ENCODE assay signal across 9 cellular contexts in genomic region chr5:77066823-77067442, GRCh38. TPM values are rescaled to one million over a fixed set of nuclear protein-coding genes. Genes with fewer than 3 reads are reported as not detected.
DNase-seq lines count a peak whose midpoint lies in the region; ATAC-seq and TF ChIP-seq lines count a peak whose summit lies in the region.
"Had no signal": no experiment of that assay in that cellular context is flagged by ENCODE, and none has a peak within 500 bp of the region (broad histone marks: within the 10 kb centered on the region; RNA-seq: fewer than 3 reads in every experiment).

No MANE protein-coding gene starts in this region.

- ATAC-seq in GM18511 (IDR thresholded peaks at IDR 0.05; ENCODE audit: unreplicated experiment) (peak; percentile 83), HG02852 (IDR thresholded peaks at IDR 0.05; ENCODE audit: unreplicated experiment) (peak; percentile 51), RWPE2 (ENCODE audit: low read depth) (peak; percentile 85), left lung (peak; percentile 65), GM21526 (IDR thresholded peaks at IDR 0.05; ENCODE audit: low FRiP score, unreplicated experiment) (no peak)

- CTCF ChIA-PET in A673 (lab: Charles Lee): no interaction called here

- H3K27ac ChIP-seq in RWPE2 (ENCODE audit: poor library complexity, severe bottlenecking) (no peak overlapping the region), left lung (peak overlapping the region in 1 of 2 donors; percentile 77), A673 (ENCODE audit: low read depth, low read length, poor library complexity, severe bottlenecking) (no peak overlapping the region)
- H3K27ac ChIP-seq: Peyer's patch had no signal

- POLR2A ChIA-PET in A673 (lab: Charles Lee; ENCODE audit: low non-redundant PET): no interaction called here

- H3K27me3 ChIP-seq in RWPE2 (ENCODE audit: insufficient read depth, poor library complexity, severe bottlenecking) (no peaks in the 10 kb centered on the region), left lung (no peaks in the 10 kb centered on the region), A673 (replicated peaks; ENCODE audit: insufficient read depth, low read depth, low read length, poor library complexity) (no peaks in the 10 kb centered on the region)
- H3K27me3 ChIP-seq: Peyer's patch had no signal

- H3K9me3 ChIP-seq in RWPE2 (ENCODE audit: severe bottlenecking): no peaks in the 10 kb centered on the region
- no peaks in the 10 kb centered on the region for H3K9me3 ChIP-seq in left lung
- no peaks in the 10 kb centered on the region for H3K9me3 ChIP-seq in A673 (ENCODE audit: low read depth, low read length, poor library complexity, severe bottlenecking)
- H3K9me3 ChIP-seq: Peyer's patch had no signal

- peaks cover 59% of the 10 kb centered on the region for H3K36me3 ChIP-seq in RWPE2 (ENCODE audit: low read depth)
- peaks cover 0 to 24% of the 10 kb centered on the region in 2 donors for H3K36me3 ChIP-seq in left lung
- peaks cover 18% of the 10 kb centered on the region for H3K36me3 ChIP-seq in A673 (ENCODE audit: insufficient read depth, low read length, poor library complexity, severe bottlenecking)

- TF ChIP-seq CTCF in RWPE2 (IDR thresholded peaks at IDR 0.05; ENCODE audit: poor library complexity, severe bottlenecking) (no peak), left lung (IDR thresholded peaks at IDR 0.05) (no peak), A673 (conservative IDR thresholded peaks at IDR 0.05; ENCODE audit: low read depth, low read length) (no peak)

- intact Hi-C loops in left lung (cut with DNase I) (no loop called here), A673 (cut with micrococcal nuclease; ENCODE audit: unreplicated experiment) (no loop called here)

- H3K4me3 ChIP-seq in RWPE2 (ENCODE audit: severe bottlenecking) (no peak overlapping the region), left lung (no peak overlapping the region), A673 (ENCODE audit: low read depth, low read length, poor library complexity, severe bottlenecking) (no peak overlapping the region)
- H3K4me3 ChIP-seq: Peyer's patch had no signal

- no TSS peak for BruUV-seq in A673 (replicated peaks; lab: Mats Ljungman, UMichigan)

- H3K4me1 ChIP-seq in RWPE2 (ENCODE audit: insufficient read depth, poor library complexity, severe bottlenecking) (no peaks in the 10 kb centered on the region), left lung (peaks cover 0 to 18% of the 10 kb centered on the region in 2 donors), A673 (ENCODE audit: insufficient read depth, low read length, poor library complexity, severe bottlenecking) (no peaks in the 10 kb centered on the region)
- H3K4me1 ChIP-seq: Peyer's patch had no signal

- DNase-seq in RWPE2 (ENCODE audit: low spot score) (no peak), left lung (no peak), A673 (ENCODE audit: low spot score) (no peak), NCI-H446 treated with DMSO at 0.1 percent for 48 hours (lab: John Stamatoyannopoulos, UW) (no peak), NCI-H748 treated with DMSO at 0.1 percent for 48 hours (lab: John Stamatoyannopoulos, UW) (no peak)
- DNase-seq: Peyer's patch had no signal

RNA-seq across cellular contexts. Expression of gene ZBED3, which starts 20.2 kb away (rescaled TPM):
- total RNA-seq in left lung: 10 to 100 TPM; 11.9 to 13.6 TPM
- 9.9 and 10.4 TPM in 2 replicates for total RNA-seq in A673 (2021)

RNA-seq across cellular contexts. Expression of gene AGGF1, which starts 36.7 kb away (rescaled TPM):
- total RNA-seq in left lung: 10 to 100 TPM; 20.9 to 21.0 TPM
- 20.9 and 23.2 TPM in 2 replicates for total RNA-seq in A673 (2021)
